In the genomic region with DNA sequence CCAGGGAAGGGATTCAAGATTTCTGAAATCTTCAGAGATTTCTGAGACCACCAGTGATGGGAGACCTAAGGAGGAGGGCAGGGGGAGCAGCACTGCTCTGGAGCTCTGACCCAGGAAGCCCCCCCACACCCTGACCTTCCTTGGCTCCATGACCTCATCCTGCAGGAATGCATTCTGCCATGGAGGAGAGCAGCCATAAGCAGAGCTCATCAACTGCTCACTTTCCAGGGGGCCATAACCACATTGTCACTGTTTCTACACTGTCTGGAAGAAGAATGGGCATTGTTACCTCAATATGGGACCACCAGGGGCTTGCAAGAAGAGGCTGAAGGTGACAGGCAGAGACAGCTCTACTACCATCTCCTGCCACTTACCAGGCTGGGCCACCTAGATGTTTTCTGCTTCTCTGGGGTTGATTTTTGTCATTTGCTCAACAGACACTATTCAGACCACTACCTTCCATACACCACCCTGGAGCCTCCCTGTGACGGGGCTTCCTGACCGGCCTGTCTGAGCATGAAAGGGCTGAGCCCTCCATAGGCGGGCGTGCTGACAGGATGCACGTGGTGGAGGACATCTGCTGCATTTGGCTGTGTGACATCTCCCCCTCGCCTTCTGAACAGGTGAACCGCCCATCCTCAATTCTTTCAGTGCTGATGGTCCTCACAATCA, we compare ENCODE assay signal across 1 cellular context.
TF ChIP-seq lines count a peak whose summit lies in the region.

No MANE protein-coding gene starts in this region.

TF ChIP-seq in HEK293, 187 proteins besides CTCF, POLR2A, EP300 and RAD21 (continued from another document and continues in another):
- TF ChIP-seq, protein P1, sequence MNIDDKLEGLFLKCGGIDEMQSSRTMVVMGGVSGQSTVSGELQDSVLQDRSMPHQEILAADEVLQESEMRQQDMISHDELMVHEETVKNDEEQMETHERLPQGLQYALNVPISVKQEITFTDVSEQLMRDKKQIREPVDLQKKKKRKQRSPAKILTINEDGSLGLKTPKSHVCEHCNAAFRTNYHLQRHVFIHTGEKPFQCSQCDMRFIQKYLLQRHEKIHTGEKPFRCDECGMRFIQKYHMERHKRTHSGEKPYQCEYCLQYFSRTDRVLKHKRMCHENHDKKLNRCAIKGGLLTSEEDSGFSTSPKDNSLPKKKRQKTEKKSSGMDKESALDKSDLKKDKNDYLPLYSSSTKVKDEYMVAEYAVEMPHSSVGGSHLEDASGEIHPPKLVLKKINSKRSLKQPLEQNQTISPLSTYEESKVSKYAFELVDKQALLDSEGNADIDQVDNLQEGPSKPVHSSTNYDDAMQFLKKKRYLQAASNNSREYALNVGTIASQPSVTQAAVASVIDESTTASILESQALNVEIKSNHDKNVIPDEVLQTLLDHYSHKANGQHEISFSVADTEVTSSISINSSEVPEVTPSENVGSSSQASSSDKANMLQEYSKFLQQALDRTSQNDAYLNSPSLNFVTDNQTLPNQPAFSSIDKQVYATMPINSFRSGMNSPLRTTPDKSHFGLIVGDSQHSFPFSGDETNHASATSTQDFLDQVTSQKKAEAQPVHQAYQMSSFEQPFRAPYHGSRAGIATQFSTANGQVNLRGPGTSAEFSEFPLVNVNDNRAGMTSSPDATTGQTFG (tag by site-specific recombination; IDR thresholded peaks at IDR 0.05; ENCODE audit: borderline replicate concordance), result no peak
- TF ChIP-seq GLIS2 (tag by site-specific recombination; IDR thresholded peaks at IDR 0.05) (peak; percentile 55), ZBTB11 (tag by site-specific recombination; conservative IDR thresholded peaks at IDR 0.05; ENCODE audit: low read depth) (no peak), IKZF3 (tag by site-specific recombination; IDR thresholded peaks at IDR 0.05) (no peak), TCF7L2 (IDR thresholded peaks at IDR 0.05; ENCODE audit: borderline replicate concordance, low read depth, low read length) (no peak), ZNF16 (tag by site-specific recombination; IDR thresholded peaks at IDR 0.05; ENCODE audit: low read depth) (no peak), ZNF184 (tag by site-specific recombination; IDR thresholded peaks at IDR 0.05) (no peak), RBAK (tag by site-specific recombination; IDR thresholded peaks at IDR 0.05) (no peak), ZNF114 (tag by site-specific recombination; IDR thresholded peaks at IDR 0.05) (no peak), ATF2 (tag by site-specific recombination; IDR thresholded peaks at IDR 0.05; ENCODE audit: low read depth) (peak; percentile 57), ZNF169 (tag by site-specific recombination; IDR thresholded peaks at IDR 0.05) (no peak), ZNF404 (tag by site-specific recombination; IDR thresholded peaks at IDR 0.05) (no peak), EGR2 (tag by site-specific recombination; IDR thresholded peaks at IDR 0.05; ENCODE audit: low read depth) (no peak), GLI4 (tag by site-specific recombination; IDR thresholded peaks at IDR 0.05) (0 out of 2 replicates have a peak, but pooled peaks have one; percentile 23), ZXDB (tag by site-specific recombination; IDR thresholded peaks at IDR 0.05) (no peak), KLF16 (tag by site-specific recombination; IDR thresholded peaks at IDR 0.05) (no peak), ZBTB21 (tag by site-specific recombination; IDR thresholded peaks at IDR 0.05) (0 out of 2 replicates have a peak, but pooled peaks have one; percentile 17), ZNF580 (tag by site-specific recombination; IDR thresholded peaks at IDR 0.05) (no peak), ZNF423 (tag by site-specific recombination; IDR thresholded peaks at IDR 0.05) (no peak), ZNF660 (tag by site-specific recombination; IDR thresholded peaks at IDR 0.05) (0 out of 2 replicates have a peak, but pooled peaks have one; percentile 13), ZBTB17 (tag by site-specific recombination; IDR thresholded peaks at IDR 0.05) (peak; percentile 61), ZNF747 (tag by site-specific recombination; IDR thresholded peaks at IDR 0.05) (no peak), ZNF513 (tag by site-specific recombination; IDR thresholded peaks at IDR 0.05) (no peak), ZNF175 (tag by site-specific recombination; IDR thresholded peaks at IDR 0.05) (no peak), YY2 (tag by site-specific recombination; IDR thresholded peaks at IDR 0.05) (peak; percentile 81), PATZ1 (tag by site-specific recombination; IDR thresholded peaks at IDR 0.05) (peak; percentile 62), ZNF600 (tag by site-specific recombination; IDR thresholded peaks at IDR 0.05) (peak; percentile 49), ZNF629 (tag by site-specific recombination; IDR thresholded peaks at IDR 0.05) (no peak), ZNF555 (tag by site-specific recombination; conservative IDR thresholded peaks at IDR 0.05) (no peak), ZNF560 (tag by site-specific recombination; IDR thresholded peaks at IDR 0.05; ENCODE audit: borderline replicate concordance) (no peak), ZNF610 (tag by site-specific recombination; IDR thresholded peaks at IDR 0.05; ENCODE audit: borderline replicate concordance) (no peak), ZNF677 (tag by site-specific recombination; IDR thresholded peaks at IDR 0.05) (no peak), ZNF138 (tag by site-specific recombination; IDR thresholded peaks at IDR 0.05; ENCODE audit: borderline replicate concordance) (no peak), ZNF366 (tag by site-specific recombination; conservative IDR thresholded peaks at IDR 0.05) (no peak; the same call in 1 of the 2 replicates), MEIS1 (CRISPR knock-in tag; IDR thresholded peaks at IDR 0.05; ENCODE audit: borderline replicate concordance) (no peak)
- TF ChIP-seq, protein P2, sequence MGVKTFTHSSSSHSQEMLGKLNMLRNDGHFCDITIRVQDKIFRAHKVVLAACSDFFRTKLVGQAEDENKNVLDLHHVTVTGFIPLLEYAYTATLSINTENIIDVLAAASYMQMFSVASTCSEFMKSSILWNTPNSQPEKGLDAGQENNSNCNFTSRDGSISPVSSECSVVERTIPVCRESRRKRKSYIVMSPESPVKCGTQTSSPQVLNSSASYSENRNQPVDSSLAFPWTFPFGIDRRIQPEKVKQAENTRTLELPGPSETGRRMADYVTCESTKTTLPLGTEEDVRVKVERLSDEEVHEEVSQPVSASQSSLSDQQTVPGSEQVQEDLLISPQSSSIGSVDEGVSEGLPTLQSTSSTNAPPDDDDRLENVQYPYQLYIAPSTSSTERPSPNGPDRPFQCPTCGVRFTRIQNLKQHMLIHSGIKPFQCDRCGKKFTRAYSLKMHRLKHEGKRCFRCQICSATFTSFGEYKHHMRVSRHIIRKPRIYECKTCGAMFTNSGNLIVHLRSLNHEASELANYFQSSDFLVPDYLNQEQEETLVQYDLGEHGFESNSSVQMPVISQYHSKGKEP (tag by site-specific recombination; IDR thresholded peaks at IDR 0.05), result no peak
- TF ChIP-seq, protein P3, sequence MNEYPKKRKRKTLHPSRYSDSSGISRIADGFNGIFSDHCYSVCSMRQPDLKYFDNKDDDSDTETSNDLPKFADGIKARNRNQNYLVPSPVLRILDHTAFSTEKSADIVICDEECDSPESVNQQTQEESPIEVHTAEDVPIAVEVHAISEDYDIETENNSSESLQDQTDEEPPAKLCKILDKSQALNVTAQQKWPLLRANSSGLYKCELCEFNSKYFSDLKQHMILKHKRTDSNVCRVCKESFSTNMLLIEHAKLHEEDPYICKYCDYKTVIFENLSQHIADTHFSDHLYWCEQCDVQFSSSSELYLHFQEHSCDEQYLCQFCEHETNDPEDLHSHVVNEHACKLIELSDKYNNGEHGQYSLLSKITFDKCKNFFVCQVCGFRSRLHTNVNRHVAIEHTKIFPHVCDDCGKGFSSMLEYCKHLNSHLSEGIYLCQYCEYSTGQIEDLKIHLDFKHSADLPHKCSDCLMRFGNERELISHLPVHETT (tag by site-specific recombination; IDR thresholded peaks at IDR 0.05), result 0 out of 2 replicates have a peak, but pooled peaks have one; percentile 23
- TF ChIP-seq, protein P4, sequence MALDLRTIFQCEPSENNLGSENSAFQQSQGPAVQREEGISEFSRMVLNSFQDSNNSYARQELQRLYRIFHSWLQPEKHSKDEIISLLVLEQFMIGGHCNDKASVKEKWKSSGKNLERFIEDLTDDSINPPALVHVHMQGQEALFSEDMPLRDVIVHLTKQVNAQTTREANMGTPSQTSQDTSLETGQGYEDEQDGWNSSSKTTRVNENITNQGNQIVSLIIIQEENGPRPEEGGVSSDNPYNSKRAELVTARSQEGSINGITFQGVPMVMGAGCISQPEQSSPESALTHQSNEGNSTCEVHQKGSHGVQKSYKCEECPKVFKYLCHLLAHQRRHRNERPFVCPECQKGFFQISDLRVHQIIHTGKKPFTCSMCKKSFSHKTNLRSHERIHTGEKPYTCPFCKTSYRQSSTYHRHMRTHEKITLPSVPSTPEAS (tag by site-specific recombination; IDR thresholded peaks at IDR 0.05), result peak; percentile 31; the same call in 1 of the 2 replicates
- TF ChIP-seq, protein P5, sequence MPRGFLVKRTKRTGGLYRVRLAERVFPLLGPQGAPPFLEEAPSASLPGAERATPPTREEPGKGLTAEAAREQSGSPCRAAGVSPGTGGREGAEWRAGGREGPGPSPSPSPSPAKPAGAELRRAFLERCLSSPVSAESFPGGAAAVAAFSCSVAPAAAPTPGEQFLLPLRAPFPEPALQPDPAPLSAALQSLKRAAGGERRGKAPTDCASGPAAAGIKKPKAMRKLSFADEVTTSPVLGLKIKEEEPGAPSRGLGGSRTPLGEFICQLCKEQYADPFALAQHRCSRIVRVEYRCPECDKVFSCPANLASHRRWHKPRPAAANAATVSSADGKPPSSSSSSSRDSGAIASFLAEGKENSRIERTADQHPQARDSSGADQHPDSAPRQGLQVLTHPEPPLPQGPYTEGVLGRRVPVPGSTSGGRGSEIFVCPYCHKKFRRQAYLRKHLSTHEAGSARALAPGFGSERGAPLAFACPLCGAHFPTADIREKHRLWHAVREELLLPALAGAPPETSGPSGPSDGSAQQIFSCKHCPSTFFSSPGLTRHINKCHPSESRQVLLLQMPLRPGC (tag by site-specific recombination; IDR thresholded peaks at IDR 0.05), result no peak
